ENCODE assay signal across 1 cellular context in the genomic region with DNA sequence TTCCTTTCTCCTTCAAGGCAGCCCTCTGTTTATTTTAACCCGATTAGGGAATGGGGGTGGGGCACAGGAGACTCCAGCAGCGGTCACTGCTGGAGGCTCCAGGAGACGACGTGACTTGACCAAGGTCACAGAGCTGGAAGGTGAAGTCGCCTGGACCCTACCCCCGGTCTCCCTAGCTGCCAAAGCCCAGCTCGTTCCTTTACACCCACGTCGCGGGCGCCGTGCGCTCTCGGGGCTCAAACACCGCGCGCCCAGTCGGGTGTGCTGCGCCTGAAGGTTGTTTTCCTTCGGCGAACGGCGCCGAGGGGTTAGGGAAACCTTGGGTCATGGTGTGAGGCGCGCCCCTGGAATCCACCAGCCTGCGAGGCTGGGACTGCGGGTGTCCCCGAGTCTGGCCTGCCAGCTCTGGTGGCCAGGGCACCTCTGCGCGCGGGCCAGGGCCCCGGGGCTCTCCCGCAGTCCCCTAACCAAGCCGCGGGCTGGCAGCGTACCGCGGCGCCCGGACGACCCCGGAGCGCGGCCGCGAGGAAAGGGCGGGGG.
TF ChIP-seq lines count a peak whose summit lies in the region.

No MANE protein-coding gene starts in this region.

TF ChIP-seq in HEK293, 187 proteins besides CTCF, POLR2A, EP300 and RAD21 (continued from another document and continues in another):
- TF ChIP-seq, protein P1, sequence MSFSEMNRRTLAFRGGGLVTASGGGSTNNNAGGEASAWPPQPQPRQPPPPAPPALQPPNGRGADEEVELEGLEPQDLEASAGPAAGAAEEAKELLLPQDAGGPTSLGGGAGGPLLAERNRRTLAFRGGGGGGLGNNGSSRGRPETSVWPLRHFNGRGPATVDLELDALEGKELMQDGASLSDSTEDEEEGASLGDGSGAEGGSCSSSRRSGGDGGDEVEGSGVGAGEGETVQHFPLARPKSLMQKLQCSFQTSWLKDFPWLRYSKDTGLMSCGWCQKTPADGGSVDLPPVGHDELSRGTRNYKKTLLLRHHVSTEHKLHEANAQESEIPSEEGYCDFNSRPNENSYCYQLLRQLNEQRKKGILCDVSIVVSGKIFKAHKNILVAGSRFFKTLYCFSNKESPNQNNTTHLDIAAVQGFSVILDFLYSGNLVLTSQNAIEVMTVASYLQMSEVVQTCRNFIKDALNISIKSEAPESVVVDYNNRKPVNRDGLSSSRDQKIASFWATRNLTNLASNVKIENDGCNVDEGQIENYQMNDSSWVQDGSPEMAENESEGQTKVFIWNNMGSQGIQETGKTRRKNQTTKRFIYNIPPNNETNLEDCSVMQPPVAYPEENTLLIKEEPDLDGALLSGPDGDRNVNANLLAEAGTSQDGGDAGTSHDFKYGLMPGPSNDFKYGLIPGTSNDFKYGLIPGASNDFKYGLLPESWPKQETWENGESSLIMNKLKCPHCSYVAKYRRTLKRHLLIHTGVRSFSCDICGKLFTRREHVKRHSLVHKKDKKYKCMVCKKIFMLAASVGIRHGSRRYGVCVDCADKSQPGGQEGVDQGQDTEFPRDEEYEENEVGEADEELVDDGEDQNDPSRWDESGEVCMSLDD (tag by site-specific recombination; IDR thresholded peaks at IDR 0.05), result peak; percentile 23; the same call in 1 of the 2 replicates
- TF ChIP-seq, protein P2, sequence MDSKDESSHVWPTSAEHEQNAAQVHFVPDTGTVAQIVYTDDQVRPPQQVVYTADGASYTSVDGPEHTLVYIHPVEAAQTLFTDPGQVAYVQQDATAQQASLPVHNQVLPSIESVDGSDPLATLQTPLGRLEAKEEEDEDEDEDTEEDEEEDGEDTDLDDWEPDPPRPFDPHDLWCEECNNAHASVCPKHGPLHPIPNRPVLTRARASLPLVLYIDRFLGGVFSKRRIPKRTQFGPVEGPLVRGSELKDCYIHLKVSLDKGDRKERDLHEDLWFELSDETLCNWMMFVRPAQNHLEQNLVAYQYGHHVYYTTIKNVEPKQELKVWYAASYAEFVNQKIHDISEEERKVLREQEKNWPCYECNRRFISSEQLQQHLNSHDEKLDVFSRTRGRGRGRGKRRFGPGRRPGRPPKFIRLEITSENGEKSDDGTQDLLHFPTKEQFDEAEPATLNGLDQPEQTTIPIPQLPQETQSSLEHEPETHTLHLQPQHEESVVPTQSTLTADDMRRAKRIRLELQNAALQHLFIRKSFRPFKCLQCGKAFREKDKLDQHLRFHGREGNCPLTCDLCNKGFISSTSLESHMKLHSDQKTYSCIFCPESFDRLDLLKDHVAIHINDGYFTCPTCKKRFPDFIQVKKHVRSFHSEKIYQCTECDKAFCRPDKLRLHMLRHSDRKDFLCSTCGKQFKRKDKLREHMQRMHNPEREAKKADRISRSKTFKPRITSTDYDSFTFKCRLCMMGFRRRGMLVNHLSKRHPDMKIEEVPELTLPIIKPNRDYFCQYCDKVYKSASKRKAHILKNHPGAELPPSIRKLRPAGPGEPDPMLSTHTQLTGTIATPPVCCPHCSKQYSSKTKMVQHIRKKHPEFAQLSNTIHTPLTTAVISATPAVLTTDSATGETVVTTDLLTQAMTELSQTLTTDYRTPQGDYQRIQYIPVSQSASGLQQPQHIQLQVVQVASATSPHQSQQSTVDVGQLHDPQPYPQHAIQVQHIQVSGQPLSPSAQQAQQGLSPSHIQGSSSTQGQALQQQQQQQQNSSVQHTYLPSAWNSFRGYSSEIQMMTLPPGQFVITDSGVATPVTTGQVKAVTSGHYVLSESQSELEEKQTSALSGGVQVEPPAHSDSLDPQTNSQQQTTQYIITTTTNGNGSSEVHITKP (tag by site-specific recombination; IDR thresholded peaks at IDR 0.05), result no peak
- no peak for TF ChIP-seq ZSCAN23 (tag by site-specific recombination; IDR thresholded peaks at IDR 0.05)
- peak; percentile 62 for TF ChIP-seq ZEB2 (tag by site-specific recombination; IDR thresholded peaks at IDR 0.05)
- TF ChIP-seq, protein P3, sequence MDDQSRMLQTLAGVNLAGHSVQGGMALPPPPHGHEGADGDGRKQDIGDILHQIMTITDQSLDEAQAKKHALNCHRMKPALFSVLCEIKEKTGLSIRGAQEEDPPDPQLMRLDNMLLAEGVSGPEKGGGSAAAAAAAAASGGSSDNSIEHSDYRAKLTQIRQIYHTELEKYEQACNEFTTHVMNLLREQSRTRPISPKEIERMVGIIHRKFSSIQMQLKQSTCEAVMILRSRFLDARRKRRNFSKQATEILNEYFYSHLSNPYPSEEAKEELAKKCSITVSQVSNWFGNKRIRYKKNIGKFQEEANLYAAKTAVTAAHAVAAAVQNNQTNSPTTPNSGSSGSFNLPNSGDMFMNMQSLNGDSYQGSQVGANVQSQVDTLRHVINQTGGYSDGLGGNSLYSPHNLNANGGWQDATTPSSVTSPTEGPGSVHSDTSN (CRISPR knock-in tag; IDR thresholded peaks at IDR 0.05), result no peak
- no peak for TF ChIP-seq GFI1B (tag by site-specific recombination; IDR thresholded peaks at IDR 0.05)
- TF ChIP-seq ZBTB8A (tag by site-specific recombination; IDR thresholded peaks at IDR 0.05), result peak; percentile 96
- TF ChIP-seq ZNF223 (tag by site-specific recombination; IDR thresholded peaks at IDR 0.05), result no peak
- TF ChIP-seq, protein P4, sequence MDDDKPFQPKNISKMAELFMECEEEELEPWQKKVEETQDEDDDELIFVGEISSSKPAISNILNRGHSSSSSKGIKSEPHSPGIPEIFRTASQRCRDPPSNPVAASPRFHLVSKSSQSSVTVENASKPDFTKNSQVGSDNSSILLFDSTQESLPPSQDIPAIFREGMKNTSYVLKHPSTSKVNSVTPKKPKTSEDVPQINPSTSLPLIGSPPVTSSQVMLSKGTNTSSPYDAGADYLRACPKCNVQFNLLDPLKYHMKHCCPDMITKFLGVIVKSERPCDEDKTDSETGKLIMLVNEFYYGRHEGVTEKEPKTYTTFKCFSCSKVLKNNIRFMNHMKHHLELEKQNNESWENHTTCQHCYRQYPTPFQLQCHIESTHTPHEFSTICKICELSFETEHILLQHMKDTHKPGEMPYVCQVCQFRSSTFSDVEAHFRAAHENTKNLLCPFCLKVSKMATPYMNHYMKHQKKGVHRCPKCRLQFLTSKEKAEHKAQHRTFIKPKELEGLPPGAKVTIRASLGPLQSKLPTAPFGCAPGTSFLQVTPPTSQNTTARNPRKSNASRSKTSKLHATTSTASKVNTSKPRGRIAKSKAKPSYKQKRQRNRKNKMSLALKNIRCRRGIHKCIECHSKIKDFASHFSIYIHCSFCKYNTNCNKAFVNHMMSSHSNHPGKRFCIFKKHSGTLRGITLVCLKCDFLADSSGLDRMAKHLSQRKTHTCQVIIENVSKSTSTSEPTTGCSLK (tag by site-specific recombination; IDR thresholded peaks at IDR 0.05), result no peak
- TF ChIP-seq HOXC10 (CRISPR knock-in tag; IDR thresholded peaks at IDR 0.05), result no peak
- TF ChIP-seq WT1 (tag by site-specific recombination; IDR thresholded peaks at IDR 0.05), result no peak
- no peak for TF ChIP-seq ZNF707 (tag by site-specific recombination; IDR thresholded peaks at IDR 0.05)
- TF ChIP-seq ZNF777 (tag by site-specific recombination; IDR thresholded peaks at IDR 0.05; ENCODE audit: borderline replicate concordance), result peak; percentile 71; the same call in 1 of the 2 replicates
- no peak for TF ChIP-seq ZNF24 (tag by site-specific recombination; IDR thresholded peaks at IDR 0.05)
- TF ChIP-seq REPIN1 (tag by site-specific recombination; IDR thresholded peaks at IDR 0.05; ENCODE audit: low read depth), result no peak
- TF ChIP-seq OVOL3 (tag by site-specific recombination; IDR thresholded peaks at IDR 0.05), result no peak
- no peak for TF ChIP-seq ZNF830 (tag by site-specific recombination; IDR thresholded peaks at IDR 0.05; ENCODE audit: low read depth)
- TF ChIP-seq, protein P5, sequence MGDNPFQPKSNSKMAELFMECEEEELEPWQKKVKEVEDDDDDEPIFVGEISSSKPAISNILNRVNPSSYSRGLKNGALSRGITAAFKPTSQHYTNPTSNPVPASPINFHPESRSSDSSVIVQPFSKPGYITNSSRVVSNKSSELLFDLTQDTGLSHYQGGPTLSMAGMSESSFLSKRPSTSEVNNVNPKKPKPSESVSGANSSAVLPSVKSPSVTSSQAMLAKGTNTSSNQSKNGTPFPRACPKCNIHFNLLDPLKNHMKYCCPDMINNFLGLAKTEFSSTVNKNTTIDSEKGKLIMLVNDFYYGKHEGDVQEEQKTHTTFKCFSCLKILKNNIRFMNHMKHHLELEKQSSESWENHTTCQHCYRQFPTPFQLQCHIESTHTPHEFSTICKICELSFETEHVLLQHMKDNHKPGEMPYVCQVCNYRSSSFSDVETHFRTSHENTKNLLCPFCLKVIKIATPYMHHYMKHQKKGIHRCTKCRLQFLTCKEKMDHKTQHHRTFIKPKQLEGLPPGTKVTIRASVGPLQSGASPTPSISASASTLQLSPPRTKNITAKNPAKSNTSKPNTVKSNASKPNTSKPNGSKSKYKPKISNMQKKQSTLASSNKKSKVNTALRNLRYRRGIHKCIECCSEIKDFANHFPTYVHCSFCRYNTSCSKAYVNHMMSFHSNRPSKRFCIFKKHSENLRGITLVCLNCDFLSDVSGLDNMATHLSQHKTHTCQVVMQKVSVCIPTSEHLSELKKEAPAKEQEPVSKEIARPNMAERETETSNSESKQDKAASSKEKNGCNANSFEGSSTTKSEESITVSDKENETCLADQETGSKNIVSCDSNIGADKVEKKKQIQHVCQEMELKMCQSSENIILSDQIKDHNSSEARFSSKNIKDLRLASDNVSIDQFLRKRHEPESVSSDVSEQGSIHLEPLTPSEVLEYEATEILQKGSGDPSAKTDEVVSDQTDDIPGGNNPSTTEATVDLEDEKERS (tag by site-specific recombination; IDR thresholded peaks at IDR 0.05), result no peak
- no peak for TF ChIP-seq ZNF530 (tag by site-specific recombination; IDR thresholded peaks at IDR 0.05; ENCODE audit: low read depth)
- no peak for TF ChIP-seq ZNF610 (tag by site-specific recombination; IDR thresholded peaks at IDR 0.05; ENCODE audit: borderline replicate concordance)
- no peak for TF ChIP-seq OSR2 (tag by site-specific recombination; IDR thresholded peaks at IDR 0.05)
- TF ChIP-seq ZNF311 (tag by site-specific recombination; IDR thresholded peaks at IDR 0.05; ENCODE audit: borderline replicate concordance), result no peak
- no peak for TF ChIP-seq SP2 (tag by site-specific recombination; IDR thresholded peaks at IDR 0.05)
- no peak for TF ChIP-seq FEZF1 (tag by site-specific recombination; IDR thresholded peaks at IDR 0.05)
- TF ChIP-seq ZNF785 (tag by site-specific recombination; IDR thresholded peaks at IDR 0.05), result no peak
- no peak for TF ChIP-seq ZNF76 (tag by site-specific recombination; IDR thresholded peaks at IDR 0.05; ENCODE audit: borderline replicate concordance, low read depth)
- TF ChIP-seq, protein P6, sequence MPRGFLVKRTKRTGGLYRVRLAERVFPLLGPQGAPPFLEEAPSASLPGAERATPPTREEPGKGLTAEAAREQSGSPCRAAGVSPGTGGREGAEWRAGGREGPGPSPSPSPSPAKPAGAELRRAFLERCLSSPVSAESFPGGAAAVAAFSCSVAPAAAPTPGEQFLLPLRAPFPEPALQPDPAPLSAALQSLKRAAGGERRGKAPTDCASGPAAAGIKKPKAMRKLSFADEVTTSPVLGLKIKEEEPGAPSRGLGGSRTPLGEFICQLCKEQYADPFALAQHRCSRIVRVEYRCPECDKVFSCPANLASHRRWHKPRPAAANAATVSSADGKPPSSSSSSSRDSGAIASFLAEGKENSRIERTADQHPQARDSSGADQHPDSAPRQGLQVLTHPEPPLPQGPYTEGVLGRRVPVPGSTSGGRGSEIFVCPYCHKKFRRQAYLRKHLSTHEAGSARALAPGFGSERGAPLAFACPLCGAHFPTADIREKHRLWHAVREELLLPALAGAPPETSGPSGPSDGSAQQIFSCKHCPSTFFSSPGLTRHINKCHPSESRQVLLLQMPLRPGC (tag by site-specific recombination; IDR thresholded peaks at IDR 0.05), result no peak
- TF ChIP-seq, protein P7, sequence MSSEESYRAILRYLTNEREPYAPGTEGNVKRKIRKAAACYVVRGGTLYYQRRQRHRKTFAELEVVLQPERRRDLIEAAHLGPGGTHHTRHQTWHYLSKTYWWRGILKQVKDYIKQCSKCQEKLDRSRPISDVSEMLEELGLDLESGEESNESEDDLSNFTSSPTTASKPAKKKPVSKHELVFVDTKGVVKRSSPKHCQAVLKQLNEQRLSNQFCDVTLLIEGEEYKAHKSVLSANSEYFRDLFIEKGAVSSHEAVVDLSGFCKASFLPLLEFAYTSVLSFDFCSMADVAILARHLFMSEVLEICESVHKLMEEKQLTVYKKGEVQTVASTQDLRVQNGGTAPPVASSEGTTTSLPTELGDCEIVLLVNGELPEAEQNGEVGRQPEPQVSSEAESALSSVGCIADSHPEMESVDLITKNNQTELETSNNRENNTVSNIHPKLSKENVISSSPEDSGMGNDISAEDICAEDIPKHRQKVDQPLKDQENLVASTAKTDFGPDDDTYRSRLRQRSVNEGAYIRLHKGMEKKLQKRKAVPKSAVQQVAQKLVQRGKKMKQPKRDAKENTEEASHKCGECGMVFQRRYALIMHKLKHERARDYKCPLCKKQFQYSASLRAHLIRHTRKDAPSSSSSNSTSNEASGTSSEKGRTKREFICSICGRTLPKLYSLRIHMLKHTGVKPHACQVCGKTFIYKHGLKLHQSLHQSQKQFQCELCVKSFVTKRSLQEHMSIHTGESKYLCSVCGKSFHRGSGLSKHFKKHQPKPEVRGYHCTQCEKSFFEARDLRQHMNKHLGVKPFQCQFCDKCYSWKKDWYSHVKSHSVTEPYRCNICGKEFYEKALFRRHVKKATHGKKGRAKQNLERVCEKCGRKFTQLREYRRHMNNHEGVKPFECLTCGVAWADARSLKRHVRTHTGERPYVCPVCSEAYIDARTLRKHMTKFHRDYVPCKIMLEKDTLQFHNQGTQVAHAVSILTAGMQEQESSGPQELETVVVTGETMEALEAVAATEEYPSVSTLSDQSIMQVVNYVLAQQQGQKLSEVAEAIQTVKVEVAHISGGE (tag by site-specific recombination; conservative IDR thresholded peaks at IDR 0.05; ENCODE audit: low read depth), result no peak
- TF ChIP-seq, protein P8, sequence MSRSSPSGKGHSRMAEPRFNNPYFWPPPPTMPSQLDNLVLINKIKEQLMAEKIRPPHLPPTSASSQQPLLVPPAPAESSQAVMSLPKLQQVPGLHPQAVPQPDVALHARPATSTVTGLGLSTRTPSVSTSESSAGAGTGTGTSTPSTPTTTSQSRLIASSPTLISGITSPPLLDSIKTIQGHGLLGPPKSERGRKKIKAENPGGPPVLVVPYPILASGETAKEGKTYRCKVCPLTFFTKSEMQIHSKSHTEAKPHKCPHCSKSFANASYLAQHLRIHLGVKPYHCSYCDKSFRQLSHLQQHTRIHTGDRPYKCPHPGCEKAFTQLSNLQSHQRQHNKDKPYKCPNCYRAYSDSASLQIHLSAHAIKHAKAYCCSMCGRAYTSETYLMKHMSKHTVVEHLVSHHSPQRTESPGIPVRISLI (tag by site-specific recombination; IDR thresholded peaks at IDR 0.05), result no peak
- no peak for TF ChIP-seq ZNF549 (tag by site-specific recombination; IDR thresholded peaks at IDR 0.05)
- TF ChIP-seq ZNF701 (tag by site-specific recombination; IDR thresholded peaks at IDR 0.05), result no peak
- no peak for TF ChIP-seq ZNF600 (tag by site-specific recombination; IDR thresholded peaks at IDR 0.05)
- TF ChIP-seq, protein P9, sequence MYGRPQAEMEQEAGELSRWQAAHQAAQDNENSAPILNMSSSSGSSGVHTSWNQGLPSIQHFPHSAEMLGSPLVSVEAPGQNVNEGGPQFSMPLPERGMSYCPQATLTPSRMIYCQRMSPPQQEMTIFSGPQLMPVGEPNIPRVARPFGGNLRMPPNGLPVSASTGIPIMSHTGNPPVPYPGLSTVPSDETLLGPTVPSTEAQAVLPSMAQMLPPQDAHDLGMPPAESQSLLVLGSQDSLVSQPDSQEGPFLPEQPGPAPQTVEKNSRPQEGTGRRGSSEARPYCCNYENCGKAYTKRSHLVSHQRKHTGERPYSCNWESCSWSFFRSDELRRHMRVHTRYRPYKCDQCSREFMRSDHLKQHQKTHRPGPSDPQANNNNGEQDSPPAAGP (tag by site-specific recombination; IDR thresholded peaks at IDR 0.05), result no peak
